In the genomic region with DNA sequence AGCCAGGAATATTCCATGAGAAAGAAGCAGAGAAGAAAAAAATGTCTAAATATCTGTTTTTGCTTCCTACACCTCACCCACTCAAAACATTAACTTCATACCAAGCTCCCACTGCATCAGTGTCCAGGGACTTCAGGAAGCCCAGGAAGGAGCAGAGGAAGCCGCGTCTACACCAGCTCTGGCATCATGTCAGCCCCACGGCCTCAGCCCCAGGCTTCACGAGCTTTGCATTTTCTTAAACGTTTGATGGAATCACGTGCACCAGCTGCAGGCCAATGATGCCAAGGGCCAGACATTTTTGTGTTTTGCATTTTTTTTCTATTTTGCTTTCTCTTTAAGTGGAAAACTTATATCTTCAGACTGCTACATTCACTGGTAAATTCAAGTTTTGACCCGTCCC, we compare ENCODE assay signal across 28 cellular contexts.
"Had no signal": no experiment of that assay in that cellular context is flagged by ENCODE, and none has a peak within 500 bp of the region (broad histone marks: within the 10 kb centered on the region; RNA-seq: fewer than 3 reads in every experiment).

No MANE protein-coding gene starts in this region.

- H3K4me3 ChIP-seq: ascending aorta, cardiac muscle cell, SJSA1 had no signal

- H3K27me3 ChIP-seq: ascending aorta, cardiac muscle cell, SJSA1 had no signal

- H3K27ac ChIP-seq: ascending aorta, cardiac muscle cell, SJSA1 had no signal

- H3K9ac ChIP-seq: SK-N-SH had no signal

- H3K36me3 ChIP-seq: ascending aorta, cardiac muscle cell, SJSA1 had no signal

- ATAC-seq: activated CD8-positive, alpha-beta T cell treated with anti-CD3 and anti-CD28 coated beads for 36 hours; activated T-cell treated with anti-CD3 and anti-CD28 coated beads, Interleukin-2, amount 50 U/mL, for 72 hours; activated T-helper 17 cell treated with anti-CD3 and anti-CD28 coated beads, Interleukin-2, amount 50 U/mL, for 72 hours; Panc1 had no signal

- H3K9me3 ChIP-seq: ascending aorta, SJSA1, SK-N-SH had no signal

- H3K4me1 ChIP-seq: ascending aorta, SJSA1 had no signal

- H3K4me2 ChIP-seq: SK-N-SH had no signal

- DNase-seq: activated CD4-positive, alpha-beta T cell treated with anti-CD3 and anti-CD28 coated beads, Interleukin-2, amount 10 ng/mL, durations not matched to agents 24 days and 14 days; activated CD4-positive, alpha-beta T cell treated with anti-CD3 and anti-CD28 coated beads, Interleukin-2, amount 50 U/mL, for 4 hours; activated CD8-positive, alpha-beta T cell treated with anti-CD3 and anti-CD28 coated beads for 36 hours; activated gamma-delta T cell; activated naive CD4-positive, alpha-beta T cell treated with Interleukin-2 at 50 U/mL for 16 hours; activated naive CD8-positive, alpha-beta T cell treated with anti-CD3 and anti-CD28 coated beads, Interleukin-2, amount 10 ng/mL, durations not matched to agents 7 days and 5 days; activated T-cell treated with anti-CD3 and anti-CD28 coated beads, Interleukin-2, amount 50 U/mL, for 1 hour; activated T-cell treated with anti-CD3 and anti-CD28 coated beads, Interleukin-2, amount 50 U/mL, for 72 hours; amygdala; Kasumi-1; KG1; MM.1S; MV-4-11; NCI-H1092; NCI-H1436 treated with DMSO at 0.1 percent for 48 hours; NCI-H1694 treated with DMSO at 0.1 percent for 48 hours; NCI-H2029; NCI-H345; NCI-H524 treated with DMSO at 0.1 percent for 48 hours; RPMI8226; SHP77 treated with DMSO at 0.1 percent for 48 hours; SK-N-SH had no signal

- FAIRE-seq: TTC549 had no signal
